Comparison of ENCODE assay signal across 1 cellular context in the genomic region with DNA sequence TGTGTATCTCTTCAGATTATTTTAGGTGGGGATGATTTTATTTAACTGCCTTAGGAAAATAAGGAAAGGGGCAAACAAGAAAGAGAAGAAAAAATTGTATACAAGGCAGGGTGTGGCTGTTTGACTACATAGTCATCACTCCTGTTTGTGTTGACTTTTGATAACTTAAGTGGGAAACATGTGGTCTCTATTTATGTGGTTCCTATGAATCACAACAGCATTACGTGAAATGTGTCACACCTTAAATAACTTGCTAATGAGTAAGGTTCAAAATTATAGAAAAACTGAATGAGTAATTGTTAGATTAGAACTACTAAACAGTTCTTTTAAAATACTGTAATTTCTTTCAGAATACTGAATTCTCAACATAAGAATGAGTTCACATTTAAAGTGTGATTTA.
TF ChIP-seq lines count a peak whose summit lies in the region.

No MANE protein-coding gene starts in this region.

TF ChIP-seq in WTC11, 78 proteins besides CTCF, POLR2A, EP300 and RAD21 (continued from another document):
- TF ChIP-seq, protein P1, sequence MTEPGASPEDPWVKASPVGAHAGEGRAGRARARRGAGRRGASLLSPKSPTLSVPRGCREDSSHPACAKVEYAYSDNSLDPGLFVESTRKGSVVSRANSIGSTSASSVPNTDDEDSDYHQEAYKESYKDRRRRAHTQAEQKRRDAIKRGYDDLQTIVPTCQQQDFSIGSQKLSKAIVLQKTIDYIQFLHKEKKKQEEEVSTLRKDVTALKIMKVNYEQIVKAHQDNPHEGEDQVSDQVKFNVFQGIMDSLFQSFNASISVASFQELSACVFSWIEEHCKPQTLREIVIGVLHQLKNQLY (CRISPR knock-in tag; IDR thresholded peaks at IDR 0.05): no peak
- TF ChIP-seq CBFB (CRISPR knock-in tag; IDR thresholded peaks at IDR 0.05; ENCODE audit: low read depth) (no peak), OVOL2 (CRISPR knock-in tag; IDR thresholded peaks at IDR 0.05; ENCODE audit: borderline replicate concordance) (no peak), NR2C2 (CRISPR knock-in tag; IDR thresholded peaks at IDR 0.05) (no peak), ZNF263 (CRISPR knock-in tag; IDR thresholded peaks at IDR 0.05; ENCODE audit: low read depth) (no peak), JAZF1 (CRISPR knock-in tag; IDR thresholded peaks at IDR 0.05) (no peak), FOXP1 (CRISPR knock-in tag; IDR thresholded peaks at IDR 0.05; ENCODE audit: borderline replicate concordance) (no peak), SMAD3 (CRISPR knock-in tag; IDR thresholded peaks at IDR 0.05; ENCODE audit: borderline replicate concordance) (no peak), RORB (CRISPR knock-in tag; IDR thresholded peaks at IDR 0.05) (no peak), FOXK1 (CRISPR knock-in tag; IDR thresholded peaks at IDR 0.05) (no peak), SP1 (CRISPR knock-in tag; conservative IDR thresholded peaks at IDR 0.05) (no peak), NR1H2 (CRISPR knock-in tag; IDR thresholded peaks at IDR 0.05) (no peak)
- TF ChIP-seq, protein P2, sequence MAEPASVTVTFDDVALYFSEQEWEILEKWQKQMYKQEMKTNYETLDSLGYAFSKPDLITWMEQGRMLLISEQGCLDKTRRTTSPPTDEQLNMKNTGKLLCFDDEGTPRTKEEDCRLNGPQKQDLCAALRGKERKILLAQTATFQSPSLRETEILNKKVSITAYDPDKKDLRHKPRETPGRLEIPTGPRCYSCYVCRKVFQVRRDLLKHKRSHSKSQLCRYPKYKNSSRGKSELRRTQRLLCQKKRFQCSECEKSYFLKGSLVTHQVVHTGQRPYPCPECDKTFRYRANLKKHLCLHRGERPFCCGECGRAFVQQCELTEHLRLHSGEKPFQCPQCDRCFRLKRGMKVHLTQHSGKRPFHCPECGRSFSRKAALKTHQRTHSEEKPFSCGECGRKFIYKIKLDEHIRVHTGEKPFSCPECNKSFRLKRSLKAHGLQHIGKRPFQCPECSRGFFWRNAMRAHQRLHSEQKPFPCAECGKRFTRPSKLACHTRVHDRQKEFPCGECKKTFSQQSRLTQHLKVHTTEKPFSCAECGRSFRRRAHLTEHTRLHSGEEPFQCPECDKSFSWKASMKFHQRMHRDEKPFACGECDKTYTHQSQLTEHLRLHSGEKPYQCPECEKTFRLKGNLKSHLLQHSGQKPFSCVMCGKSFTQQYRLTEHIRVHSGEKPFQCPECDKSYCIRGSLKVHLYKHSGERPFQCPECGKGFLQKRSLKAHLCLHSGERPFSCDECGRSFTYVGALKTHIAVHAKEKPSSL (CRISPR knock-in tag; conservative IDR thresholded peaks at IDR 0.05): no peak
- TF ChIP-seq, protein P3, sequence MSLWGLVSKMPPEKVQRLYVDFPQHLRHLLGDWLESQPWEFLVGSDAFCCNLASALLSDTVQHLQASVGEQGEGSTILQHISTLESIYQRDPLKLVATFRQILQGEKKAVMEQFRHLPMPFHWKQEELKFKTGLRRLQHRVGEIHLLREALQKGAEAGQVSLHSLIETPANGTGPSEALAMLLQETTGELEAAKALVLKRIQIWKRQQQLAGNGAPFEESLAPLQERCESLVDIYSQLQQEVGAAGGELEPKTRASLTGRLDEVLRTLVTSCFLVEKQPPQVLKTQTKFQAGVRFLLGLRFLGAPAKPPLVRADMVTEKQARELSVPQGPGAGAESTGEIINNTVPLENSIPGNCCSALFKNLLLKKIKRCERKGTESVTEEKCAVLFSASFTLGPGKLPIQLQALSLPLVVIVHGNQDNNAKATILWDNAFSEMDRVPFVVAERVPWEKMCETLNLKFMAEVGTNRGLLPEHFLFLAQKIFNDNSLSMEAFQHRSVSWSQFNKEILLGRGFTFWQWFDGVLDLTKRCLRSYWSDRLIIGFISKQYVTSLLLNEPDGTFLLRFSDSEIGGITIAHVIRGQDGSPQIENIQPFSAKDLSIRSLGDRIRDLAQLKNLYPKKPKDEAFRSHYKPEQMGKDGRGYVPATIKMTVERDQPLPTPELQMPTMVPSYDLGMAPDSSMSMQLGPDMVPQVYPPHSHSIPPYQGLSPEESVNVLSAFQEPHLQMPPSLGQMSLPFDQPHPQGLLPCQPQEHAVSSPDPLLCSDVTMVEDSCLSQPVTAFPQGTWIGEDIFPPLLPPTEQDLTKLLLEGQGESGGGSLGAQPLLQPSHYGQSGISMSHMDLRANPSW (CRISPR knock-in tag; conservative IDR thresholded peaks at IDR 0.05; ENCODE audit: low read depth): no peak
TF ChIP-seq in WTC11: peak in this region for 0.
